In genomic region chr5:128199611-128200010, GRCh38 we compare ENCODE assay signal across 14 cellular contexts.
"Had no signal": no experiment of that assay in that cellular context is flagged by ENCODE, and none has a peak within 500 bp of the region (broad histone marks: within the 10 kb centered on the region; RNA-seq: fewer than 3 reads in every experiment).

No MANE protein-coding gene starts in this region.

- ATAC-seq: activated CD8-positive, alpha-beta T cell treated with anti-CD3 and anti-CD28 coated beads, Interleukin-2, amount 10 ng/mL, durations not matched to agents 7 days and 5 days; left ventricle myocardium superior; natural killer cell treated with Interleukin-12 subunit alpha and Interleukin-12 subunit beta and Interleukin-15 and Interleukin-18, amount 100 ng/mL, for 72 hours; stimulated activated naive CD8-positive, alpha-beta T cell treated with anti-CD3 and anti-CD28 coated beads, Interleukin-15, Interleukin-2, amounts not matched to agents 100 U/mL and 50 U/mL, for 24 hours had no signal

- H3K27ac ChIP-seq: right lobe of liver, suprapubic skin had no signal

- H3K27me3 ChIP-seq: right lobe of liver had no signal

- H3K36me3 ChIP-seq: right lobe of liver, suprapubic skin had no signal

- H3K4me3 ChIP-seq: right lobe of liver, suprapubic skin had no signal

- H3K9me3 ChIP-seq: right lobe of liver, suprapubic skin had no signal

- DNase-seq: activated CD4-positive, CD25-positive, alpha-beta regulatory T cell; activated CD8-positive, alpha-beta memory T cell treated with anti-CD3 and anti-CD28 coated beads, Interleukin-2, amount 50 U/mL, for 4 hours; activated CD8-positive, alpha-beta T cell treated with anti-CD3 and anti-CD28 coated beads, Interleukin-2, amount 10 ng/mL, durations not matched to agents 7 days and 5 days; activated gamma-delta T cell treated with Interleukin-2 at 50 U/mL for 16 hours; activated naive CD8-positive, alpha-beta T cell treated with anti-CD3 and anti-CD28 coated beads, Interleukin-2, amount 10 ng/mL, durations not matched to agents 7 days and 5 days; anterior cingulate cortex; hypothalamus; left ventricle myocardium superior; mesendoderm; nucleus accumbens; right lobe of liver; stimulated activated naive CD8-positive, alpha-beta T cell treated with anti-CD3 and anti-CD28 coated beads, Interleukin-15, Interleukin-2, amounts not matched to agents 100 U/mL and 50 U/mL, for 24 hours had no signal
